Comparison of ENCODE assay signal across 8 cellular contexts in genomic region chr11:76798656-76799055, GRCh38. TPM values are rescaled to one million over a fixed set of nuclear protein-coding genes. Genes with fewer than 3 reads are reported as not detected.
DNase-seq lines count a peak whose midpoint lies in the region; ATAC-seq and TF ChIP-seq lines count a peak whose summit lies in the region.

No MANE protein-coding gene starts in this region.

- peak; percentile 3 for DNase-seq in HEK293T (ENCODE audit: extremely low spot score)
- DNase-seq in activated T-cell treated with anti-CD3 and anti-CD28 coated beads, Interleukin-2, amount 50 U/mL, for 72 hours = no peak
- DNase-seq in NK-92 (lab: John Stamatoyannopoulos, UW; ENCODE audit: unreplicated experiment) = no peak

- H3K36me3 Mint-ChIP-seq in activated T-cell treated with anti-CD3 and anti-CD28 coated beads, Interleukin-2, amount 50 U/mL, for 72 hours (ENCODE audit: insufficient read depth in 2 of 2) = no peaks in the 10 kb centered on the region
- no peaks in the 10 kb centered on the region for H3K36me3 Mint-ChIP-seq in stimulated activated memory B cell treated with anti-CD40 and anti-IgM and Interleukin-4, amounts not matched to agents 10 μg/mL and 1 μg/mL and 100 μg/mL, for 72 hours

- TF ChIP-seq POLR2A in GM18505 (IDR thresholded peaks at IDR 0.05; ENCODE audit: borderline replicate concordance, extremely low read depth, insufficient read depth, insufficient read length) = no peak

- CTCF ChIA-PET in HEK293T (lab: Yijun Ruan, JAX) = interaction anchor here (0.9 to 4.0 kb wide), 5 partner anchors 10 to 121 kb away, joined by 4 to 20 read pairs (median 7); no protein-coding TSS in a partner anchor

- peaks cover 26% of the 10 kb centered on the region for H3K4me1 Mint-ChIP-seq in activated T-cell treated with anti-CD3 and anti-CD28 coated beads, Interleukin-2, amount 50 U/mL, for 72 hours (ENCODE audit: low read depth)
- H3K4me1 Mint-ChIP-seq in stimulated activated memory B cell treated with anti-CD40 and anti-IgM and Interleukin-4, amounts not matched to agents 10 μg/mL and 1 μg/mL and 100 μg/mL, for 72 hours = peaks cover 16% of the 10 kb centered on the region

- no peaks in the 10 kb centered on the region for H3K9me3 Mint-ChIP-seq in activated T-cell treated with anti-CD3 and anti-CD28 coated beads, Interleukin-2, amount 50 U/mL, for 72 hours
- no peaks in the 10 kb centered on the region for H3K9me3 Mint-ChIP-seq in stimulated activated memory B cell treated with anti-CD40 and anti-IgM and Interleukin-4, amounts not matched to agents 10 μg/mL and 1 μg/mL and 100 μg/mL, for 72 hours

- peak overlapping the region; percentile 30 for H3K27ac ChIP-seq in layer of hippocampus (ENCODE audit: low read depth, low read length)

- no peaks in the 10 kb centered on the region for H3K27me3 ChIP-seq in layer of hippocampus (ENCODE audit: control insufficient read depth, insufficient read depth, low read length)

- peak overlapping the region; percentile 7 to 51 for H3K4me3 Mint-ChIP-seq in activated T-cell treated with anti-CD3 and anti-CD28 coated beads, Interleukin-2, amount 50 U/mL, for 72 hours
- peak overlapping the region; percentile 54 for H3K4me3 Mint-ChIP-seq in stimulated activated memory B cell treated with anti-CD40 and anti-IgM and Interleukin-4, amounts not matched to agents 10 μg/mL and 1 μg/mL and 100 μg/mL, for 72 hours

- POLR2A ChIA-PET in HEK293T (lab: Yijun Ruan, JAX) = interaction anchor here (1.0 to 1.6 kb wide), 3 partner anchors 14 to 63 kb away, joined by 3 to 6 read pairs (median 3); no protein-coding TSS in a partner anchor

- H3K27ac Mint-ChIP-seq in activated T-cell treated with anti-CD3 and anti-CD28 coated beads, Interleukin-2, amount 50 U/mL, for 72 hours = no peak overlapping the region
- H3K27ac Mint-ChIP-seq in stimulated activated memory B cell treated with anti-CD40 and anti-IgM and Interleukin-4, amounts not matched to agents 10 μg/mL and 1 μg/mL and 100 μg/mL, for 72 hours = no peak overlapping the region

- ATAC-seq in activated T-cell treated with anti-CD3 and anti-CD28 coated beads, Interleukin-2, amount 50 U/mL, for 72 hours (replicated peaks in 1 of 2) = no peak
- no peak for ATAC-seq in stimulated activated memory B cell treated with anti-CD40 and anti-IgM and Interleukin-4, amounts not matched to agents 10 μg/mL and 1 μg/mL and 100 μg/mL, for 72 hours
- no peak for ATAC-seq in HG03565 (IDR thresholded peaks at IDR 0.05; ENCODE audit: unreplicated experiment)
- ATAC-seq in HG02973 (IDR thresholded peaks at IDR 0.05; ENCODE audit: unreplicated experiment) = no peak
- no peak for ATAC-seq in GM18505 (IDR thresholded peaks at IDR 0.05; ENCODE audit: unreplicated experiment)

- peaks cover 17% of the 10 kb centered on the region for H3K27me3 Mint-ChIP-seq in activated T-cell treated with anti-CD3 and anti-CD28 coated beads, Interleukin-2, amount 50 U/mL, for 72 hours (ENCODE audit: low read depth)
- peaks cover 14% of the 10 kb centered on the region for H3K27me3 Mint-ChIP-seq in stimulated activated memory B cell treated with anti-CD40 and anti-IgM and Interleukin-4, amounts not matched to agents 10 μg/mL and 1 μg/mL and 100 μg/mL, for 72 hours

TF ChIP-seq in HEK293T, 16 proteins besides CTCF, POLR2A, EP300 and RAD21:
- no peak for TF ChIP-seq FOXK2 (IDR thresholded peaks at IDR 0.05)
- no peak for TF ChIP-seq ARNT (IDR thresholded peaks at IDR 0.05)
- TF ChIP-seq BHLHE40 (IDR thresholded peaks at IDR 0.05; ENCODE audit: borderline replicate concordance) = no peak
- no peak for TF ChIP-seq TARDBP (IDR thresholded peaks at IDR 0.05)
- no peak for TF ChIP-seq FOXM1 (IDR thresholded peaks at IDR 0.05; ENCODE audit: borderline replicate concordance)
- no peak for TF ChIP-seq HDGF (IDR thresholded peaks at IDR 0.05; ENCODE audit: borderline replicate concordance)

RNA-seq across cellular contexts. Expression of gene TSKU, which starts 15.5 kb away (rescaled TPM):
- 1 to 10 TPM; 1.4 to 3.6 TPM for total RNA-seq in activated T-cell treated with anti-CD3 and anti-CD28 coated beads, Interleukin-2, amount 50 U/mL, for 72 hours
